In the genomic region with DNA sequence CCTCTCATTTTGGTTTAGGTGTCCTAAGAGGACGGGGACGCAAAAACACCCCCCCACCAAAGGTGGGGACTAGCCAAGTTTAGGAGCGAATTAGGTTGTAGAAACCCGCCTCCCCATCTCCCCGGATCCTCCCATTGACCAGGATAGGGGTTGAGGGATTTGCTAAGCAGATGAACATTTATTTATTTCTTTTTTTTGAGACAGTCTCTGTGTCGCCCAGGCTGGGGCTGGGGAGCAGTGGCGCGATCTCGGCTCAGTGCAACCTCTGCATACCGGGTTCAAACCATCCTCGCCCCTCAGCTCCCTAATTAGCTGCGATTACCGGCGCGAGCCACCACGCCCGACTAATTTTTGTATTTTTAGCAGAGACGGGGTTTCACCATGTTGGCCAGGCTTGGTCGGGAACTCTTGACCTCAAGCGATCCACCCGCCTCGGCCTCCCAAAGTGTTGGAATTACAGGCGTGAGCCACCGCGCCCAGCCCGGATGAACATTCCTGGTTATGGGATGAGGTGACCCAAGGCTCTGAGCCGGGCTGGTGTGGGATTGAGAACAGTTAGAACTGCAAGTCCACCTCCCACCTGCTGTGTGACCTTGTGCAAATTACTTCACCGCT, we compare ENCODE assay signal across 8 cellular contexts. TPM values are rescaled to one million over a fixed set of nuclear protein-coding genes. Genes with fewer than 3 reads are reported as not detected.
A peak's percentile ranks its signal among the peaks of the same experiment; 100 is the strongest.
DNase-seq lines count a peak whose midpoint lies in the region; ATAC-seq, FAIRE-seq and TF ChIP-seq lines count a peak whose summit lies in the region.

No MANE protein-coding gene starts in this region.

- H3K4me3 ChIP-seq in AG10803 (ENCODE audit: low read length) (peak overlapping the region; percentile 90), ovary (peak overlapping the region; percentile 57)

- no peaks in the 10 kb centered on the region for H3K9me3 ChIP-seq in ovary

- CTCF ChIA-PET in WTC11 (lab: Charles Lee) = no interaction called here

- TF ChIP-seq CTCF in AG10803 (conservative IDR thresholded peaks at IDR 0.05; ENCODE audit: low read length) (no peak), WTC11 (IDR thresholded peaks at IDR 0.05) (no peak), foreskin keratinocyte (conservative IDR thresholded peaks at IDR 0.05) (no peak), ovary (IDR thresholded peaks at IDR 0.05) (no peak)

- H3K4me1 ChIP-seq in foreskin keratinocyte = peaks cover 12% of the 10 kb centered on the region
- peaks cover 15% of the 10 kb centered on the region for H3K4me1 ChIP-seq in ovary (ENCODE audit: insufficient read depth)

- FAIRE-seq in GM19239 (lab: Jason Lieb, UNC) = peak; percentile 40

- peak overlapping the region; percentile 96 for H3K4me3 Mint-ChIP-seq in WTC11

- intact Hi-C loops in ovary (cut with DNase I) = no loop called here

- H3K27me3 Mint-ChIP-seq in WTC11 (ENCODE audit: low read depth) = no peaks in the 10 kb centered on the region; the same call in 1 of the 2 replicates

- H3K9me3 Mint-ChIP-seq in WTC11 = no peaks in the 10 kb centered on the region

- H3K27me3 ChIP-seq in foreskin keratinocyte = no peaks in the 10 kb centered on the region
- H3K27me3 ChIP-seq in ovary = no peaks in the 10 kb centered on the region

- 2% methylated on average over 28 of the region's 28 CpGs for WGBS in ovary, 3 donors

- no peaks in the 10 kb centered on the region for H3K36me3 ChIP-seq in ovary

- POLR2A ChIA-PET in WTC11 (lab: Charles Lee) = no interaction called here

- H3K27ac Mint-ChIP-seq in WTC11 = peak overlapping the region; percentile 45

- DNase-seq in AG10803 (ENCODE audit: low read depth) (peak; percentile 46), GM19239 (ENCODE audit: insufficient read length, low spot score) (no peak), WTC11 (ENCODE audit: low spot score) (peak; percentile 38), foreskin keratinocyte (peak in 1 of 2 donors; percentile 23), ovary (peak in 2 of 5 donors; percentile 53 to 55)

- TF ChIP-seq POLR2A in ovary (IDR thresholded peaks at IDR 0.05) = no peak

- H3K4me1 Mint-ChIP-seq in WTC11 = peaks cover 42% of the 10 kb centered on the region

- TF ChIP-seq EP300 in ovary (IDR thresholded peaks at IDR 0.05) = no peak

- H3K36me3 Mint-ChIP-seq in WTC11 = peaks cover 31% of the 10 kb centered on the region

- peak overlapping the region; percentile 93 for H3K27ac ChIP-seq in foreskin keratinocyte
- H3K27ac ChIP-seq in ovary = peak overlapping the region; percentile 88 to 96

- ATAC-seq in WTC11 (no peak), foreskin keratinocyte (no peak), HG03095 (IDR thresholded peaks at IDR 0.05; ENCODE audit: unreplicated experiment) (no peak), GM19035 (IDR thresholded peaks at IDR 0.05; ENCODE audit: unreplicated experiment) (no peak)
- no peak for ATAC-seq in activated CD4-positive, CD25-positive, alpha-beta regulatory T cell treated with anti-CD3 and anti-CD28 coated beads, Interleukin-2, amount 50 U/mL, for 24 hours

TF ChIP-seq in WTC11, 78 proteins besides CTCF, POLR2A, EP300 and RAD21:
- TF ChIP-seq EMX1 (CRISPR knock-in tag; IDR thresholded peaks at IDR 0.05) = no peak
- TF ChIP-seq, protein P1, sequence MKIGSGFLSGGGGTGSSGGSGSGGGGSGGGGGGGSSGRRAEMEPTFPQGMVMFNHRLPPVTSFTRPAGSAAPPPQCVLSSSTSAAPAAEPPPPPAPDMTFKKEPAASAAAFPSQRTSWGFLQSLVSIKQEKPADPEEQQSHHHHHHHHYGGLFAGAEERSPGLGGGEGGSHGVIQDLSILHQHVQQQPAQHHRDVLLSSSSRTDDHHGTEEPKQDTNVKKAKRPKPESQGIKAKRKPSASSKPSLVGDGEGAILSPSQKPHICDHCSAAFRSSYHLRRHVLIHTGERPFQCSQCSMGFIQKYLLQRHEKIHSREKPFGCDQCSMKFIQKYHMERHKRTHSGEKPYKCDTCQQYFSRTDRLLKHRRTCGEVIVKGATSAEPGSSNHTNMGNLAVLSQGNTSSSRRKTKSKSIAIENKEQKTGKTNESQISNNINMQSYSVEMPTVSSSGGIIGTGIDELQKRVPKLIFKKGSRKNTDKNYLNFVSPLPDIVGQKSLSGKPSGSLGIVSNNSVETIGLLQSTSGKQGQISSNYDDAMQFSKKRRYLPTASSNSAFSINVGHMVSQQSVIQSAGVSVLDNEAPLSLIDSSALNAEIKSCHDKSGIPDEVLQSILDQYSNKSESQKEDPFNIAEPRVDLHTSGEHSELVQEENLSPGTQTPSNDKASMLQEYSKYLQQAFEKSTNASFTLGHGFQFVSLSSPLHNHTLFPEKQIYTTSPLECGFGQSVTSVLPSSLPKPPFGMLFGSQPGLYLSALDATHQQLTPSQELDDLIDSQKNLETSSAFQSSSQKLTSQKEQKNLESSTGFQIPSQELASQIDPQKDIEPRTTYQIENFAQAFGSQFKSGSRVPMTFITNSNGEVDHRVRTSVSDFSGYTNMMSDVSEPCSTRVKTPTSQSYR (CRISPR knock-in tag; IDR thresholded peaks at IDR 0.05) = 0 out of 2 replicates have a peak, but pooled peaks have one; percentile 7
TF ChIP-seq in WTC11: peak in this region for 1.

RNA-seq across cellular contexts. Expression of a gene that starts 0.9 kb away (rescaled TPM):
- total RNA-seq in WTC11 (2021) = 505 to 507 TPM (median 506 TPM) in 3 replicates
- total RNA-seq in foreskin keratinocyte = 230 and 241 TPM in 2 replicates
- 208 and 210 TPM in 2 replicates for polyA plus RNA-seq in foreskin keratinocyte
- total RNA-seq in ovary = 100 to 1,000 TPM; 133 to 408 (median 303) TPM
- 100 to 1,000 TPM; 127 to 238 TPM for polyA plus RNA-seq in ovary

RNA-seq across cellular contexts. Expression of a gene that starts 19.4 kb away (rescaled TPM):
- total RNA-seq in WTC11 (2021) = 20.3 to 28.8 TPM (median 22.8 TPM) in 3 replicates
- 6.7 and 9.0 TPM in 2 replicates for total RNA-seq in foreskin keratinocyte
- 2.5 and 3.3 TPM in 2 replicates for polyA plus RNA-seq in foreskin keratinocyte
- 10 to 100 TPM; 19.0 to 38.1 (median 26.3) TPM for total RNA-seq in ovary
- 10 to 100 TPM in 1 of 2 donors, 1 to 10 TPM in 1; 7.4 to 19.4 TPM for polyA plus RNA-seq in ovary

RNA-seq across cellular contexts. Expression of a gene that starts 51.0 kb away (rescaled TPM):
- total RNA-seq in WTC11 (2021) (27.2 to 34.6 TPM (median 28.8 TPM) in 3 replicates), foreskin keratinocyte (7.0 and 7.8 TPM in 2 replicates), ovary (10 to 100 TPM in 5 of 7 donors, 1 to 10 TPM in 2; 4.5 to 22.3 (median 14.1) TPM)
- polyA plus RNA-seq in foreskin keratinocyte (2.0 and 2.3 TPM in 2 replicates), ovary (10 to 100 TPM in 1 of 2 donors, 1 to 10 TPM in 1; 5.1 to 10.3 TPM)
